ENCODE assay signal across 22 cellular contexts in the genomic region with DNA sequence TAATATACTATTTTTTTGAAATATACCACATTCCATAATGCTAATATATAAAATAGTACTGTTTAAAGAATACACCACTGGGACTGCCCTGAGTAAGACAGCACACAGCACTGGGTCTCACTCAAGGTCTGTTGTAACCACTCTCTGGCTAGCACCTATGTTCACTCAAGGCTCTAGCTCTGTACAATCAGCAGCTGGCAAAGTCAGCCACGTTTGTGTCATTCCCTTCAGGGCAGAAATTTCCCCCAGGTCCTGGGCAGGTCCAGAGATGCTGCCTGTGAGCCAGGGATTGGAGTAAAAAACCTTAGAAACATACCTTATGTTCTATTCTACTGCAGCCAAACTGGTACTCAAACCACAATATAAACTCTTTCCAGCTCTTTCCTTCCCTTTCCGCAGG.
DNase-seq lines count a peak whose midpoint lies in the region; ATAC-seq, FAIRE-seq and TF ChIP-seq lines count a peak whose summit lies in the region.
"Had no signal": no experiment of that assay in that cellular context is flagged by ENCODE, and none has a peak within 500 bp of the region (broad histone marks: within the 10 kb centered on the region; RNA-seq: fewer than 3 reads in every experiment).

No MANE protein-coding gene starts in this region.

- CTCF ChIA-PET in RWPE1 (lab: Yijun Ruan, JAX), result no interaction called here

- FAIRE-seq in kidney (lab: Jason Lieb, UNC), result no peak
- FAIRE-seq: A549, GM12891, GM18507 had no signal

- ATAC-seq in esophagus mucosa, result peak; percentile 45
- ATAC-seq in SK-N-SH treated with all-trans-retinoic acid at 6 μM for 48 hours, result no peak
- no peak for ATAC-seq in GM18873 (IDR thresholded peaks at IDR 0.05; ENCODE audit: low FRiP score, unreplicated experiment)
- ATAC-seq: A549, GM23338, HCT116 had no signal

- no peak for TF ChIP-seq CTCF in RWPE1 (conservative IDR thresholded peaks at IDR 0.05; ENCODE audit: low read depth)
- no peak for TF ChIP-seq CTCF in kidney (IDR thresholded peaks at IDR 0.05; ENCODE audit: borderline replicate concordance, extremely low read depth, insufficient read depth)

- no peaks in the 10 kb centered on the region for H3K9me3 ChIP-seq in kidney (ENCODE audit: control insufficient read depth in 1 of 2, low read length in 2 of 2)
- H3K9me3 ChIP-seq: A549 had no signal

- H3K4me1 ChIP-seq in kidney (ENCODE audit: control insufficient read depth in 1 of 2, insufficient read depth in 1 of 2, low read depth in 1 of 2, low read length in 2 of 2), result no peaks in the 10 kb centered on the region
- H3K4me1 ChIP-seq: A549 had no signal

- H3K27ac ChIP-seq in RWPE1 (no peak overlapping the region), kidney (ENCODE audit: low read depth in 2 of 2, low read length in 2 of 2) (no peak overlapping the region)
- H3K27ac ChIP-seq: A549 had no signal

- DNase-seq in HPDE6-E6E7 (ENCODE audit: extremely low spot score), result peak; percentile 1
- peak; percentile 1 for DNase-seq in RWPE1 (ENCODE audit: low spot score)
- peak; percentile 15 for DNase-seq in kidney
- no peak for DNase-seq in AG20443 (ENCODE audit: low spot score)
- DNase-seq in mesenteric fat pad (ENCODE audit: low spot score), result no peak
- DNase-seq: 8988T, ACHN, C1 segment of cervical spinal cord, Calu3, COR-L47, DMS53, DMS79 treated with DMSO at 0.1 percent for 48 hours, GF-D8, H9 had no signal

- H3K9ac ChIP-seq in kidney (ENCODE audit: low read length in 2 of 2), result no peak overlapping the region

- H3K36me3 ChIP-seq in kidney (ENCODE audit: control insufficient read depth in 1 of 2, insufficient read depth in 2 of 2, low read length in 2 of 2), result no peaks in the 10 kb centered on the region

- intact Hi-C loops in kidney (cut with DNase I), result no loop called here

- POLR2A ChIA-PET in RWPE1 (lab: Yijun Ruan, JAX; ENCODE audit: low non-redundant PET), result no interaction called here

- H3K4me3 ChIP-seq in kidney (ENCODE audit: low read length in 2 of 2), result no peak overlapping the region
- H3K4me3 ChIP-seq: A549, GM23338 had no signal

TF ChIP-seq in SK-N-SH treated with all-trans-retinoic acid at 6 μM for 48 hours, 23 proteins besides CTCF, POLR2A, EP300 and RAD21:
- TF ChIP-seq ZNF8 (CRISPR knock-in tag; IDR thresholded peaks at IDR 0.05) (no peak), GLIS3 (CRISPR knock-in tag; IDR thresholded peaks at IDR 0.05) (no peak), ARNTL (CRISPR knock-in tag; IDR thresholded peaks at IDR 0.05; ENCODE audit: borderline replicate concordance, low read depth) (no peak), ZC3H10 (CRISPR knock-in tag; IDR thresholded peaks at IDR 0.05) (no peak), TCF4 (CRISPR knock-in tag; IDR thresholded peaks at IDR 0.05; ENCODE audit: borderline replicate concordance) (no peak), CSDC2 (CRISPR knock-in tag; IDR thresholded peaks at IDR 0.05) (no peak), ZNF70 (CRISPR knock-in tag; IDR thresholded peaks at IDR 0.05) (no peak), TOX (CRISPR knock-in tag; IDR thresholded peaks at IDR 0.05; ENCODE audit: borderline replicate concordance) (no peak), ZFP30 (CRISPR knock-in tag; IDR thresholded peaks at IDR 0.05) (no peak), BACH2 (CRISPR knock-in tag; IDR thresholded peaks at IDR 0.05; ENCODE audit: borderline replicate concordance) (no peak), ESRRG (CRISPR knock-in tag; IDR thresholded peaks at IDR 0.05) (no peak), SNAI2 (CRISPR knock-in tag; IDR thresholded peaks at IDR 0.05) (no peak), ZFP3 (CRISPR knock-in tag; IDR thresholded peaks at IDR 0.05) (no peak)
- TF ChIP-seq, protein P1, sequence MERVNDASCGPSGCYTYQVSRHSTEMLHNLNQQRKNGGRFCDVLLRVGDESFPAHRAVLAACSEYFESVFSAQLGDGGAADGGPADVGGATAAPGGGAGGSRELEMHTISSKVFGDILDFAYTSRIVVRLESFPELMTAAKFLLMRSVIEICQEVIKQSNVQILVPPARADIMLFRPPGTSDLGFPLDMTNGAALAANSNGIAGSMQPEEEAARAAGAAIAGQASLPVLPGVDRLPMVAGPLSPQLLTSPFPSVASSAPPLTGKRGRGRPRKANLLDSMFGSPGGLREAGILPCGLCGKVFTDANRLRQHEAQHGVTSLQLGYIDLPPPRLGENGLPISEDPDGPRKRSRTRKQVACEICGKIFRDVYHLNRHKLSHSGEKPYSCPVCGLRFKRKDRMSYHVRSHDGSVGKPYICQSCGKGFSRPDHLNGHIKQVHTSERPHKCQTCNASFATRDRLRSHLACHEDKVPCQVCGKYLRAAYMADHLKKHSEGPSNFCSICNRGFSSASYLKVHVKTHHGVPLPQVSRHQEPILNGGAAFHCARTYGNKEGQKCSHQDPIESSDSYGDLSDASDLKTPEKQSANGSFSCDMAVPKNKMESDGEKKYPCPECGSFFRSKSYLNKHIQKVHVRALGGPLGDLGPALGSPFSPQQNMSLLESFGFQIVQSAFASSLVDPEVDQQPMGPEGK (CRISPR knock-in tag; IDR thresholded peaks at IDR 0.05; ENCODE audit: borderline replicate concordance), result no peak
- TF ChIP-seq, protein P2, sequence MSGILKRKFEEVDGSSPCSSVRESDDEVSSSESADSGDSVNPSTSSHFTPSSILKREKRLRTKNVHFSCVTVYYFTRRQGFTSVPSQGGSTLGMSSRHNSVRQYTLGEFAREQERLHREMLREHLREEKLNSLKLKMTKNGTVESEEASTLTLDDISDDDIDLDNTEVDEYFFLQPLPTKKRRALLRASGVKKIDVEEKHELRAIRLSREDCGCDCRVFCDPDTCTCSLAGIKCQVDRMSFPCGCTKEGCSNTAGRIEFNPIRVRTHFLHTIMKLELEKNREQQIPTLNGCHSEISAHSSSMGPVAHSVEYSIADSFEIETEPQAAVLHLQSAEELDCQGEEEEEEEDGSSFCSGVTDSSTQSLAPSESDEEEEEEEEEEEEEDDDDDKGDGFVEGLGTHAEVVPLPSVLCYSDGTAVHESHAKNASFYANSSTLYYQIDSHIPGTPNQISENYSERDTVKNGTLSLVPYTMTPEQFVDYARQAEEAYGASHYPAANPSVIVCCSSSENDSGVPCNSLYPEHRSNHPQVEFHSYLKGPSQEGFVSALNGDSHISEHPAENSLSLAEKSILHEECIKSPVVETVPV (CRISPR knock-in tag; IDR thresholded peaks at IDR 0.05), result no peak
- TF ChIP-seq, protein P3, sequence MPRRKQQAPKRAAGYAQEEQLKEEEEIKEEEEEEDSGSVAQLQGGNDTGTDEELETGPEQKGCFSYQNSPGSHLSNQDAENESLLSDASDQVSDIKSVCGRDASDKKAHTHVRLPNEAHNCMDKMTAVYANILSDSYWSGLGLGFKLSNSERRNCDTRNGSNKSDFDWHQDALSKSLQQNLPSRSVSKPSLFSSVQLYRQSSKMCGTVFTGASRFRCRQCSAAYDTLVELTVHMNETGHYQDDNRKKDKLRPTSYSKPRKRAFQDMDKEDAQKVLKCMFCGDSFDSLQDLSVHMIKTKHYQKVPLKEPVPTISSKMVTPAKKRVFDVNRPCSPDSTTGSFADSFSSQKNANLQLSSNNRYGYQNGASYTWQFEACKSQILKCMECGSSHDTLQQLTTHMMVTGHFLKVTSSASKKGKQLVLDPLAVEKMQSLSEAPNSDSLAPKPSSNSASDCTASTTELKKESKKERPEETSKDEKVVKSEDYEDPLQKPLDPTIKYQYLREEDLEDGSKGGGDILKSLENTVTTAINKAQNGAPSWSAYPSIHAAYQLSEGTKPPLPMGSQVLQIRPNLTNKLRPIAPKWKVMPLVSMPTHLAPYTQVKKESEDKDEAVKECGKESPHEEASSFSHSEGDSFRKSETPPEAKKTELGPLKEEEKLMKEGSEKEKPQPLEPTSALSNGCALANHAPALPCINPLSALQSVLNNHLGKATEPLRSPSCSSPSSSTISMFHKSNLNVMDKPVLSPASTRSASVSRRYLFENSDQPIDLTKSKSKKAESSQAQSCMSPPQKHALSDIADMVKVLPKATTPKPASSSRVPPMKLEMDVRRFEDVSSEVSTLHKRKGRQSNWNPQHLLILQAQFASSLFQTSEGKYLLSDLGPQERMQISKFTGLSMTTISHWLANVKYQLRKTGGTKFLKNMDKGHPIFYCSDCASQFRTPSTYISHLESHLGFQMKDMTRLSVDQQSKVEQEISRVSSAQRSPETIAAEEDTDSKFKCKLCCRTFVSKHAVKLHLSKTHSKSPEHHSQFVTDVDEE (CRISPR knock-in tag; IDR thresholded peaks at IDR 0.05), result no peak
- TF ChIP-seq, protein P4, sequence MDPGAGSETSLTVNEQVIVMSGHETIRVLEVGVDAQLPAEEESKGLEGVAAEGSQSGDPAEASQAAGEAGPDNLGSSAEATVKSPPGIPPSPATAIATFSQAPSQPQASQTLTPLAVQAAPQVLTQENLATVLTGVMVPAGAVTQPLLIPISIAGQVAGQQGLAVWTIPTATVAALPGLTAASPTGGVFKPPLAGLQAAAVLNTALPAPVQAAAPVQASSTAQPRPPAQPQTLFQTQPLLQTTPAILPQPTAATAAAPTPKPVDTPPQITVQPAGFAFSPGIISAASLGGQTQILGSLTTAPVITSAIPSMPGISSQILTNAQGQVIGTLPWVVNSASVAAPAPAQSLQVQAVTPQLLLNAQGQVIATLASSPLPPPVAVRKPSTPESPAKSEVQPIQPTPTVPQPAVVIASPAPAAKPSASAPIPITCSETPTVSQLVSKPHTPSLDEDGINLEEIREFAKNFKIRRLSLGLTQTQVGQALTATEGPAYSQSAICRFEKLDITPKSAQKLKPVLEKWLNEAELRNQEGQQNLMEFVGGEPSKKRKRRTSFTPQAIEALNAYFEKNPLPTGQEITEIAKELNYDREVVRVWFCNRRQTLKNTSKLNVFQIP (CRISPR knock-in tag; IDR thresholded peaks at IDR 0.05; ENCODE audit: borderline replicate concordance, low read depth), result no peak
- TF ChIP-seq, protein P5, sequence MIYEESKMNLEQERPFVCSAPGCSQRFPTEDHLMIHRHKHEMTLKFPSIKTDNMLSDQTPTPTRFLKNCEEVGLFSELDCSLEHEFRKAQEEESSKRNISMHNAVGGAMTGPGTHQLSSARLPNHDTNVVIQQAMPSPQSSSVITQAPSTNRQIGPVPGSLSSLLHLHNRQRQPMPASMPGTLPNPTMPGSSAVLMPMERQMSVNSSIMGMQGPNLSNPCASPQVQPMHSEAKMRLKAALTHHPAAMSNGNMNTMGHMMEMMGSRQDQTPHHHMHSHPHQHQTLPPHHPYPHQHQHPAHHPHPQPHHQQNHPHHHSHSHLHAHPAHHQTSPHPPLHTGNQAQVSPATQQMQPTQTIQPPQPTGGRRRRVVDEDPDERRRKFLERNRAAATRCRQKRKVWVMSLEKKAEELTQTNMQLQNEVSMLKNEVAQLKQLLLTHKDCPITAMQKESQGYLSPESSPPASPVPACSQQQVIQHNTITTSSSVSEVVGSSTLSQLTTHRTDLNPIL (CRISPR knock-in tag; IDR thresholded peaks at IDR 0.05; ENCODE audit: low read depth), result no peak
TF ChIP-seq in SK-N-SH treated with all-trans-retinoic acid at 6 μM for 48 hours: peak in this region for 0.

Comparison
In these comparisons a context has a peak if more than half of its experiments do, and no peak if none do; other contexts are left out.
1. DNase-seq: peak in HPDE6-E6E7 (single experiment), RWPE1 (single experiment) and kidney (single experiment); none in AG20443 (single experiment) and mesenteric fat pad (single experiment).